Comparison of ENCODE assay signal across 17 cellular contexts in the genomic region with DNA sequence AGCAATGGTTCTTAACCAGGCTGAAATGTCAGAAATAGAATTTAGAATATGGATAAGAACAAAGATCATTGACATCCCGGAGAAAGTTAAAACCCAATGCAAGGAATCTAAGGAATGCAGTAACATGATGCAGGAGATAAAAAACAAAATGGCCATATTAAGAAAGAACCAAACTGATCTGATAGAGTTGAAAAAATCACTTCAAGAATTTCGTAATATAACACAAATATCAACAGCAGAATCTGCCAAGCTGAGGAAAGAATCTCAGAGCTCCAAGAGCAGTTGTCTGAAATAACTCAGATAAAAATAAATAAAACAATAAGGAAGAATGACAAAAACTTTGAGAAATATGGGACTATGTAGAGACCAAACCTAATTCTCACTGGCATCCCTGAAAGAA. TPM values are rescaled to one million over a fixed set of nuclear protein-coding genes. Genes with fewer than 3 reads are reported as not detected.
DNase-seq lines count a peak whose midpoint lies in the region; ATAC-seq and TF ChIP-seq lines count a peak whose summit lies in the region.
"Had no signal": no experiment of that assay in that cellular context is flagged by ENCODE, and none has a peak within 500 bp of the region (broad histone marks: within the 10 kb centered on the region; RNA-seq: fewer than 3 reads in every experiment).

No MANE protein-coding gene starts in this region.

- H3K4me3 Mint-ChIP-seq in GM23338: no peak overlapping the region
- no peak overlapping the region for H3K4me3 Mint-ChIP-seq in osteocyte (ENCODE audit: unreplicated experiment)
- no peak overlapping the region for H3K4me3 Mint-ChIP-seq in T-helper 17 cell
- H3K4me3 Mint-ChIP-seq: CD14-positive monocyte; CD8-positive, alpha-beta T cell; H9 had no signal

- ATAC-seq in GM23338 (no peak), T-helper 17 cell (no peak)
- ATAC-seq: A549; CD8-positive, alpha-beta T cell had no signal

- in situ Hi-C loops in brain microvascular endothelial cell (cut with HindIII; ENCODE audit: low pct_ligation_motif_present, low sequenced_read_pairs): no loop called here

- H3K79me2 ChIP-seq in GM23338 (replicated peaks; ENCODE audit: insufficient read depth): no peaks in the 10 kb centered on the region

- no peaks in the 10 kb centered on the region for H3K9me3 ChIP-seq in T-helper 17 cell (ENCODE audit: control insufficient read depth, low read length, poor library complexity, severe bottlenecking)
- peaks cover 0 to 10% (median 0%) of the 10 kb centered on the region in 4 donors for H3K9me3 ChIP-seq in stomach
- no peaks in the 10 kb centered on the region for H3K9me3 ChIP-seq in effector memory CD4-positive, alpha-beta T cell (ENCODE audit: control insufficient read depth, low read length)
- H3K9me3 ChIP-seq: A549 had no signal

- no peak overlapping the region for H3K27ac Mint-ChIP-seq in GM23338
- peak overlapping the region; percentile 63 for H3K27ac Mint-ChIP-seq in osteocyte (ENCODE audit: unreplicated experiment)
- no peak overlapping the region for H3K27ac Mint-ChIP-seq in T-helper 17 cell
- H3K27ac Mint-ChIP-seq: CD14-positive monocyte; CD8-positive, alpha-beta T cell had no signal

- 45 to 84% (median 71%) methylated on average over 2 of the region's 2 CpGs for WGBS in stomach, 5 donors

- H3K27me3 Mint-ChIP-seq in GM23338 (ENCODE audit: insufficient read depth, low read depth, poor library complexity) (no peaks in the 10 kb centered on the region), osteocyte (ENCODE audit: unreplicated experiment) (no peaks in the 10 kb centered on the region), T-helper 17 cell (no peaks in the 10 kb centered on the region)

- no peaks in the 10 kb centered on the region for H3F3A ChIP-seq in GM23338 (replicated peaks; ENCODE audit: low read depth)

- H3K27ac ChIP-seq in GM23338 (ENCODE audit: low read depth): no peak overlapping the region
- H3K27ac ChIP-seq in brain microvascular endothelial cell: peak overlapping the region; percentile 9
- H3K27ac ChIP-seq in stomach: no peak overlapping the region
- no peak overlapping the region for H3K27ac ChIP-seq in effector memory CD4-positive, alpha-beta T cell (ENCODE audit: insufficient read depth, low read length, poor library complexity, severe bottlenecking)
- H3K27ac ChIP-seq: A549 had no signal

- TF ChIP-seq POLR2A in stomach (IDR thresholded peaks at IDR 0.05): no peak

- intact Hi-C loops in stomach (cut with DNase I; ENCODE audit: low total_unique reads): no loop called here

- H3K4me2 ChIP-seq in GM23338: 0 out of 2 replicates have a peak overlapping the region, but pooled peaks have one; percentile 13
- H3K4me2 ChIP-seq: A549 had no signal

- H3K4me3 ChIP-seq in GM23338 (no peak overlapping the region), brain microvascular endothelial cell (ENCODE audit: low read depth, low read length) (no peak overlapping the region), stomach (no peak overlapping the region)
- H3K4me3 ChIP-seq in effector memory CD4-positive, alpha-beta T cell (ENCODE audit: insufficient read depth, low read depth, low read length, poor library complexity, severe bottlenecking): no peak overlapping the region
- H3K4me3 ChIP-seq: A549 had no signal

- H2AFZ ChIP-seq in GM23338: no peak overlapping the region

- DNase-seq in GM23338 (ENCODE audit: low spot score) (peak; percentile 22), brain microvascular endothelial cell (no peak), fibroblast of peridontal ligament (ENCODE audit: extremely low read depth) (peak; percentile 30), osteocyte (ENCODE audit: extremely low spot score, unreplicated experiment) (no peak), T-helper 17 cell (no peak), stomach (no peak), HT-29 (ENCODE audit: low spot score) (no peak)
- no peak for DNase-seq in effector memory CD4-positive, alpha-beta T cell
- DNase-seq: CD8-positive, alpha-beta T cell; COR-L47; DMS153; DMS79 treated with DMSO at 0.1 percent for 48 hours; GF-D8; H9 had no signal

- no peak for TF ChIP-seq EP300 in stomach (IDR thresholded peaks at IDR 0.05)

- H3K27me3 ChIP-seq in GM23338 (ENCODE audit: insufficient read depth) (no peaks in the 10 kb centered on the region), brain microvascular endothelial cell (replicated peaks) (no peaks in the 10 kb centered on the region), stomach (no peaks in the 10 kb centered on the region)
- H3K27me3 ChIP-seq in effector memory CD4-positive, alpha-beta T cell (replicated peaks; ENCODE audit: control insufficient read depth, insufficient read depth, low read length, poor library complexity, severe bottlenecking): no peaks in the 10 kb centered on the region

- H3K9me3 Mint-ChIP-seq in GM23338: peaks cover 5% of the 10 kb centered on the region; the same call in 1 of the 3 replicates
- H3K9me3 Mint-ChIP-seq in osteocyte (ENCODE audit: unreplicated experiment): peaks cover 52% of the 10 kb centered on the region

- H3K36me3 ChIP-seq in GM23338 (ENCODE audit: insufficient read depth) (no peaks in the 10 kb centered on the region), brain microvascular endothelial cell (replicated peaks) (no peaks in the 10 kb centered on the region), stomach (no peaks in the 10 kb centered on the region)
- no peaks in the 10 kb centered on the region for H3K36me3 ChIP-seq in effector memory CD4-positive, alpha-beta T cell (ENCODE audit: control insufficient read depth, insufficient read depth, low read length)

- no peaks in the 10 kb centered on the region for H4K20me1 ChIP-seq in GM23338 (replicated peaks; ENCODE audit: insufficient read depth)

- peaks cover 17% of the 10 kb centered on the region for H3K4me1 Mint-ChIP-seq in GM23338
- H3K4me1 Mint-ChIP-seq in osteocyte (ENCODE audit: unreplicated experiment): peaks cover 18% of the 10 kb centered on the region
- no peaks in the 10 kb centered on the region for H3K4me1 Mint-ChIP-seq in T-helper 17 cell
- H3K4me1 Mint-ChIP-seq: CD14-positive monocyte had no signal

- H3K36me3 Mint-ChIP-seq in GM23338 (ENCODE audit: low read depth) (no peaks in the 10 kb centered on the region), osteocyte (ENCODE audit: unreplicated experiment) (peaks cover 20% of the 10 kb centered on the region), T-helper 17 cell (ENCODE audit: low read depth) (no peaks in the 10 kb centered on the region)
- H3K36me3 Mint-ChIP-seq: CD14-positive monocyte; CD8-positive, alpha-beta T cell had no signal

- no peak for TF ChIP-seq CTCF in GM23338 (conservative IDR thresholded peaks at IDR 0.05; ENCODE audit: low read depth in 2 of 2)
- no peak for TF ChIP-seq CTCF in brain microvascular endothelial cell (IDR thresholded peaks at IDR 0.05; ENCODE audit: low read depth, low read length, missing control alignments)
- no peak for TF ChIP-seq CTCF in osteocyte (IDR thresholded peaks at IDR 0.05)
- TF ChIP-seq CTCF in stomach (IDR thresholded peaks at IDR 0.05): no peak

- H3K4me1 ChIP-seq in GM23338 (ENCODE audit: insufficient read depth): peaks cover 17% of the 10 kb centered on the region
- H3K4me1 ChIP-seq in stomach: no peaks in the 10 kb centered on the region
- no peaks in the 10 kb centered on the region for H3K4me1 ChIP-seq in effector memory CD4-positive, alpha-beta T cell (ENCODE audit: control insufficient read depth, insufficient read depth, low read length, poor library complexity, severe bottlenecking)
- H3K4me1 ChIP-seq: A549 had no signal

- no peaks in the 10 kb centered on the region for H3K9me2 ChIP-seq in GM23338 (ENCODE audit: insufficient read depth)

TF ChIP-seq in GM23338, 12 proteins besides CTCF, POLR2A, EP300 and RAD21:
- no peak for TF ChIP-seq NANOG (IDR thresholded peaks at IDR 0.05; ENCODE audit: borderline replicate concordance)
- TF ChIP-seq ZNF114 (CRISPR knock-in tag; IDR thresholded peaks at IDR 0.05): no peak
- TF ChIP-seq POLR2AphosphoS5 (IDR thresholded peaks at IDR 0.05; ENCODE audit: low read depth): no peak
- TF ChIP-seq ZNF331 (CRISPR knock-in tag; IDR thresholded peaks at IDR 0.05; ENCODE audit: low read depth): no peak

RNA-seq across cellular contexts. Expression of a gene that starts 37.8 kb away (rescaled TPM):
- 0.31 TPM in 1 of 2 replicates, not detected in the other for total RNA-seq in GM23338 (2014; rRNA removed; shearing (Covaris generic))
- polyA plus RNA-seq in GM23338 (2016; fragmentation: Nextera tagmentation; extraction: Ambion mirVana) (0.19 TPM in 1 of 2 replicates, not detected in the other), stomach (not detected)
- total RNA-seq in osteocyte (not detected in 2 replicates), T-helper 17 cell (not detected), stomach (not detected)
- not detected in 2 replicates for total RNA-seq in HT-29 (2014; rRNA removed; shearing (Covaris generic))
- total RNA-seq: CD8-positive, alpha-beta T cell; H9; HT1080 had no signal
- polyA plus RNA-seq: A549, CD14-positive monocyte had no signal

Comparison
In these comparisons a context has a peak if more than half of its experiments do, and no peak if none do; other contexts are left out.
1. DNase-seq: peak in GM23338 (single experiment) and fibroblast of peridontal ligament (single experiment); none in brain microvascular endothelial cell (single experiment), osteocyte (single experiment), T-helper 17 cell (0 of 3), stomach (single experiment), effector memory CD4-positive, alpha-beta T cell (0 of 3) and HT-29 (single experiment).